In genomic region chr2:696463-696862, GRCh38 we compare ENCODE assay signal across 10 cellular contexts. TPM values are rescaled to one million over a fixed set of nuclear protein-coding genes. Genes with fewer than 3 reads are reported as not detected.
A peak's percentile ranks its signal among the peaks of the same experiment; 100 is the strongest.
DNase-seq lines count a peak whose midpoint lies in the region; ATAC-seq and TF ChIP-seq lines count a peak whose summit lies in the region.
"Had no signal": no experiment of that assay in that cellular context is flagged by ENCODE, and none has a peak within 500 bp of the region (broad histone marks: within the 10 kb centered on the region; RNA-seq: fewer than 3 reads in every experiment).

No MANE protein-coding gene starts in this region.

- H3K27ac Mint-ChIP-seq in stimulated activated effector memory CD8-positive, alpha-beta T cell treated with anti-CD3 and anti-CD28 coated beads, Interleukin-12 subunit alpha, Interleukin-12 subunit beta, amount 100 ng/mL, for 72 hours: no peak overlapping the region
- H3K27ac Mint-ChIP-seq in WTC11: no peak overlapping the region

- no peak overlapping the region for H3K4me3 ChIP-seq in right atrium auricular region
- H3K4me3 ChIP-seq: testis had no signal

- peaks cover 6% of the 10 kb centered on the region for H3K4me1 Mint-ChIP-seq in stimulated activated effector memory CD8-positive, alpha-beta T cell treated with anti-CD3 and anti-CD28 coated beads, Interleukin-12 subunit alpha, Interleukin-12 subunit beta, amount 100 ng/mL, for 72 hours
- no peaks in the 10 kb centered on the region for H3K4me1 Mint-ChIP-seq in WTC11

- no peaks in the 10 kb centered on the region for H3K27me3 ChIP-seq in right atrium auricular region
- H3K27me3 ChIP-seq: testis had no signal

- H3K9me3 ChIP-seq in right atrium auricular region: peaks cover 0 to 9% of the 10 kb centered on the region in 2 donors
- H3K9me3 ChIP-seq: testis had no signal

- no peaks in the 10 kb centered on the region for H3K36me3 ChIP-seq in right atrium auricular region

- ATAC-seq in GM19324 (IDR thresholded peaks at IDR 0.05; ENCODE audit: low FRiP score, unreplicated experiment): peak; percentile 95
- peak; percentile 96 for ATAC-seq in HG02763 (IDR thresholded peaks at IDR 0.05; ENCODE audit: unreplicated experiment)
- ATAC-seq in HG03565 (IDR thresholded peaks at IDR 0.05; ENCODE audit: unreplicated experiment): peak; percentile 98
- ATAC-seq in stimulated activated effector memory CD8-positive, alpha-beta T cell treated with anti-CD3 and anti-CD28 coated beads, Interleukin-12 subunit alpha, Interleukin-12 subunit beta, amount 100 ng/mL, for 72 hours: peak; percentile 46
- ATAC-seq in WTC11: no peak

- DNase-seq in stimulated activated effector memory CD8-positive, alpha-beta T cell treated with anti-CD3 and anti-CD28 coated beads, Interleukin-12 subunit alpha, Interleukin-12 subunit beta, amount 100 ng/mL, for 72 hours (ENCODE audit: low spot score in 2 of 2): no peak
- DNase-seq in right atrium auricular region (ENCODE audit: low spot score) (no peak), WTC11 (ENCODE audit: low spot score) (no peak), UCSD-AML1 (lab: John Stamatoyannopoulos, UW; ENCODE audit: unreplicated experiment) (no peak)
- DNase-seq in effector CD8-positive, alpha-beta T cell (lab: John Stamatoyannopoulos, UW): no peak
- DNase-seq: NCI-H2171, testis had no signal

- CTCF ChIA-PET in WTC11 (lab: Charles Lee): interaction anchor here (1.0 to 1.2 kb wide), 2 partner anchors 11 to 29 kb away, joined by 3 read pairs; no protein-coding TSS in a partner anchor

- peaks cover 4% of the 10 kb centered on the region for H3K27me3 Mint-ChIP-seq in WTC11 (ENCODE audit: low read depth)

- TF ChIP-seq CTCF in right atrium auricular region (IDR thresholded peaks at IDR 0.05) (no peak), WTC11 (IDR thresholded peaks at IDR 0.05) (no peak)

- no peak overlapping the region for H3K4me3 Mint-ChIP-seq in stimulated activated effector memory CD8-positive, alpha-beta T cell treated with anti-CD3 and anti-CD28 coated beads, Interleukin-12 subunit alpha, Interleukin-12 subunit beta, amount 100 ng/mL, for 72 hours
- H3K4me3 Mint-ChIP-seq in WTC11: no peak overlapping the region

- H3K4me1 ChIP-seq in right atrium auricular region: peaks cover 0 to 5% of the 10 kb centered on the region in 2 donors
- H3K4me1 ChIP-seq: testis had no signal

- H3K36me3 Mint-ChIP-seq in stimulated activated effector memory CD8-positive, alpha-beta T cell treated with anti-CD3 and anti-CD28 coated beads, Interleukin-12 subunit alpha, Interleukin-12 subunit beta, amount 100 ng/mL, for 72 hours: no peaks in the 10 kb centered on the region
- 0 out of 2 replicates have a peak, but pooled peaks cover 3% of the 10 kb centered on the region for H3K36me3 Mint-ChIP-seq in WTC11

- POLR2A ChIA-PET in WTC11 (lab: Charles Lee): no interaction called here

- no peak overlapping the region for H3K27ac ChIP-seq in right atrium auricular region
- H3K27ac ChIP-seq: testis had no signal

- no peaks in the 10 kb centered on the region for H3K9me3 Mint-ChIP-seq in stimulated activated effector memory CD8-positive, alpha-beta T cell treated with anti-CD3 and anti-CD28 coated beads, Interleukin-12 subunit alpha, Interleukin-12 subunit beta, amount 100 ng/mL, for 72 hours
- peaks cover 4% of the 10 kb centered on the region for H3K9me3 Mint-ChIP-seq in WTC11

TF ChIP-seq in WTC11, 78 proteins besides CTCF, POLR2A, EP300 and RAD21:
- TF ChIP-seq ZNF317 (CRISPR knock-in tag; IDR thresholded peaks at IDR 0.05; ENCODE audit: borderline replicate concordance, low read depth) (no peak), NR1H2 (CRISPR knock-in tag; IDR thresholded peaks at IDR 0.05) (no peak), GABPB1 (CRISPR knock-in tag; IDR thresholded peaks at IDR 0.05) (no peak), TEAD4 (CRISPR knock-in tag; IDR thresholded peaks at IDR 0.05) (no peak), ESRRA (CRISPR knock-in tag; IDR thresholded peaks at IDR 0.05; ENCODE audit: borderline replicate concordance) (no peak), ZBTB43 (CRISPR knock-in tag; IDR thresholded peaks at IDR 0.05) (no peak), CREB1 (CRISPR knock-in tag; IDR thresholded peaks at IDR 0.05) (no peak), CBFB (CRISPR knock-in tag; IDR thresholded peaks at IDR 0.05; ENCODE audit: low read depth) (no peak), TP53 (CRISPR knock-in tag; IDR thresholded peaks at IDR 0.05) (no peak), ZBTB21 (CRISPR knock-in tag; IDR thresholded peaks at IDR 0.05; ENCODE audit: borderline replicate concordance) (no peak), NFYB (CRISPR knock-in tag; conservative IDR thresholded peaks at IDR 0.05; ENCODE audit: low read depth) (no peak), OVOL2 (CRISPR knock-in tag; IDR thresholded peaks at IDR 0.05; ENCODE audit: borderline replicate concordance) (no peak), RELA (CRISPR knock-in tag; IDR thresholded peaks at IDR 0.05; ENCODE audit: borderline replicate concordance) (no peak), NFE2L1 (CRISPR knock-in tag; IDR thresholded peaks at IDR 0.05) (no peak), IRF2 (CRISPR knock-in tag; IDR thresholded peaks at IDR 0.05; ENCODE audit: borderline replicate concordance, low read depth) (no peak), ZNF138 (CRISPR knock-in tag; conservative IDR thresholded peaks at IDR 0.05) (no peak), SP1 (CRISPR knock-in tag; conservative IDR thresholded peaks at IDR 0.05) (no peak)
- TF ChIP-seq, protein P1, sequence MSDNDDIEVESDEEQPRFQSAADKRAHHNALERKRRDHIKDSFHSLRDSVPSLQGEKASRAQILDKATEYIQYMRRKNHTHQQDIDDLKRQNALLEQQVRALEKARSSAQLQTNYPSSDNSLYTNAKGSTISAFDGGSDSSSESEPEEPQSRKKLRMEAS (CRISPR knock-in tag; IDR thresholded peaks at IDR 0.05): no peak
TF ChIP-seq in WTC11: peak in this region for 0.

RNA-seq across cellular contexts. Expression of gene TMEM18, which starts 19.3 kb away (rescaled TPM):
- total RNA-seq in right atrium auricular region: 10 to 100 TPM in 1 of 2 donors, 1 to 10 TPM in 1; 7.6 to 11.9 TPM
- total RNA-seq in WTC11 (2021): 23.9 to 27.4 TPM (median 24.0 TPM) in 3 replicates
